In the genomic region with DNA sequence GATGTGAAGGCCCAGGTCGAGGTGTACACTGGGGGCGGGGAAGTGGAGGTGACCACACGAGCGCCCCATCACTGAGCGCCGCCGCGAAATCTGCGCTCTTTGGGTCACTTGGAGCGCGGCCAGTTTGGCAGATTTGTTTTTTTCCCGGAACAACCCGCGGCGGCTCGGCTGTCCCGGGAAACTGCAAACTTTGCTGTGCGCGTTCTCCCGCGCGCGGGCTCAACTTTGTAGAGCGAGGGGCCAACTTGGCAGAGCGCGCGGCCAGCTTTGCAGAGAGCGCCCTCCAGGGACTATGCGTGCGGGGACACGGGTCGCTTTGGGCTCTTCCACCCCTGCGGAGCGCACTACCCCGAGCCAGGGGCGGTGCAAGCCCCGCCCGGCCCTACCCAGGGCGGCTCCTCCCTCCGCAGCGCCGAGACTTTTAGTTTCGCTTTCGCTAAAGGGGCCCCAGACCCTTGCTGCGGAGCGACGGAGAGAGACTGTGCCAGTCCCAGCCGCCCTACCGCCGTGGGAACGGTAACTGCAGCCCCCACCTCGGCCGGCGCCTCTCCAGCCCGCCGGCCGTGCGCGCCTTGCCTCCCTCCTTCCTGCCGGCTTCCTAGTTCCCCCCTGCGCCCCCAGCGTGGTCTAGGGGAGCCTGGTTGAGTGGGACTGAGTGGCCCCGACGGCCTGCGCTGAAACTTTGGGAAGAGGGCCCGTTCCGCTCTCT, we compare ENCODE assay signal across 8 cellular contexts. TPM values are rescaled to one million over a fixed set of nuclear protein-coding genes. Genes with fewer than 3 reads are reported as not detected.
DNase-seq lines count a peak whose midpoint lies in the region; ATAC-seq and TF ChIP-seq lines count a peak whose summit lies in the region.

A gene (plus strand): TSS at position 450 of the 709 bp plus-strand sequence. CDS start 17,582 bp downstream, outside the sequence.

- peak; percentile 87 for DNase-seq in AG08396 (ENCODE audit: low spot score)
- peak; percentile 86 for DNase-seq in NCI-H510A treated with DMSO at 0.1 percent for 48 hours (lab: John Stamatoyannopoulos, UW)
- DNase-seq in activated CD4-positive, alpha-beta T cell treated with anti-CD3 and anti-CD28 coated beads, Interleukin-2, amount 50 U/mL, for 1 hour = peak; percentile 71
- peak; percentile 59 for DNase-seq in dedifferentiated amniotic fluid mesenchymal stem cell (ENCODE audit: extremely low spot score)
- peak; percentile 89 to 92 for DNase-seq in left lung
- peak; percentile 62 to 70 for DNase-seq in stimulated activated CD4-positive, alpha-beta T cell treated with anti-CD3 and anti-CD28 coated beads, Interleukin-2, amount 100 ng/mL, for 48 hours

- no peaks in the 10 kb centered on the region for H3K27me3 ChIP-seq in left lung

- ATAC-seq in GM18861 (IDR thresholded peaks at IDR 0.05; ENCODE audit: unreplicated experiment) (peak; percentile 51), HG03095 (IDR thresholded peaks at IDR 0.05; ENCODE audit: unreplicated experiment) (peak; percentile 63), left lung (peak; percentile 94)

- H3K4me1 ChIP-seq in left lung = peaks cover 0 to 33% of the 10 kb centered on the region in 2 donors

- intact Hi-C loops in left lung (cut with DNase I) = no loop called here

- TF ChIP-seq CTCF in left lung (IDR thresholded peaks at IDR 0.05) = no peak

- H3K36me3 ChIP-seq in left lung = no peaks in the 10 kb centered on the region

- H3K27ac ChIP-seq in left lung = peak within 1 kb of the TSS; percentile 98 to 99

- H3K9me3 ChIP-seq in left lung = peaks cover 0 to 1% of the 10 kb centered on the region in 2 donors

- H3K4me3 ChIP-seq in left lung = peak within 1 kb of the TSS; percentile 89 to 93

RNA-seq across cellular contexts. Expression of the gene that starts here (rescaled TPM):
- total RNA-seq in left lung = 10 to 100 TPM; 34.0 to 39.1 TPM

Comparison
In these comparisons a context has a peak if more than half of its experiments do, and no peak if none do; other contexts are left out.
1. Peak in every context shown above with its lines: DNase-seq, ATAC-seq, H3K4me3 ChIP-seq and H3K27ac ChIP-seq.